1 cellular context compared by ENCODE assay signal in the genomic region with DNA sequence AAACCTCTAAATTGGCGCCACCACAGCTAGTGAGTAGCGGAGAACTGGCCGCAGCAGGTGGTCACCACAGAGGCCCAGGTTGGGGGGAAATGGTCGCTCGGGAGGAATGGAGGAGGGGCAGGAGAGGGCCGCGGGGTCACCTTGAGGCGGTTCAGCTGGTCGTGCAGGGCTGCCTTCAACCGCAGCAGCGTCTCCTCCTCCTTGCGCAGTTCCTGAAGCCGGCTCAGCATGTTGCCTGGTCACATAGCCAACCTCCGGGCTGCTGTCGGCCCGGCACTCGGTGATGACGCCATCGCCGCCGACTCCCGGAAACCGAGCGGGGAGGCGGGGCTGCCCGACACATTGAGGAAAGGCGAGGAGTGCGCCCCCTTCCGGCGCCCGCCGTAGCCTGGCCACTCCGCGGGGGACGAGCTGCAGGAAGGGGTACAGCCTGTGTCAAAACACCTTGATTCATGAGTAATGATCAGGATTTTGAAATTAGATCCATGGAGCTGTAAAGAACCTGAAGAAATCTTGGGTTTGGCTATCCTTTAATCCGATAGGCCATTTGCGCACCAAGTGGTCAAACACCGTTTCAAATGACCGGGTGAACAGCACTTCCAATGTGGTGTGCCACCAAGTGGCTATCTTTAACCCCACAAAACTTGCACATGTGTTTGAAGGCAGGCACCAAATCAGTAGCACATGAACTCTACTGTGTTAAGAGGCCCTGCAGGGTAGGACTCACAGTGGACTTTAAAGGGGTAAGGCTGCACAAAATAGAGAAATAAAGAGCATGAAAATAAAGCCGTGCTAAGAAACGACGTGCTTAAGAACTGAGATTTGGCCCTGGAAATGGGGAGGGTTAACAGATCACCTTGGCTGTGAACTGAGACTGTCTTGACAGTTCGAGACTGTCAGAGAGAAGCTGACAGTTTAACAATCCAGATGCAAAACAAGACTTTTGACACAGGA.
A peak's percentile ranks its signal among the peaks of the same experiment; 100 is the strongest.
TF ChIP-seq lines count a peak whose summit lies in the region.

A gene with protein sequence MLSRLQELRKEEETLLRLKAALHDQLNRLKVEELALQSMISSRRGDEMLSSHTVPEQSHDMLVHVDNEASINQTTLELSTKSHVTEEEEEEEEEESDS (minus strand): TSS at position 261 of the 954 bp plus-strand sequence. CDS start 31 bp downstream, at position 230.

TF ChIP-seq in GM23338, 12 proteins besides CTCF, POLR2A, EP300 and RAD21:
- TF ChIP-seq EZH2 (IDR thresholded peaks at IDR 0.05; ENCODE audit: low read depth, unreplicated experiment) (no peak), NANOG (IDR thresholded peaks at IDR 0.05; ENCODE audit: borderline replicate concordance) (no peak), ETS1 (IDR thresholded peaks at IDR 0.05) (peak; percentile 83), CREB1 (CRISPR knock-in tag; IDR thresholded peaks at IDR 0.05; ENCODE audit: low read depth) (peak; percentile 97), EZH2phosphoT487 (IDR thresholded peaks at IDR 0.05; ENCODE audit: unreplicated experiment) (no peak), ZNF114 (CRISPR knock-in tag; IDR thresholded peaks at IDR 0.05) (no peak), POLR2AphosphoS5 (IDR thresholded peaks at IDR 0.05; ENCODE audit: low read depth) (peak; percentile 93), ZNF331 (CRISPR knock-in tag; IDR thresholded peaks at IDR 0.05; ENCODE audit: low read depth) (no peak)
- TF ChIP-seq, protein P1, sequence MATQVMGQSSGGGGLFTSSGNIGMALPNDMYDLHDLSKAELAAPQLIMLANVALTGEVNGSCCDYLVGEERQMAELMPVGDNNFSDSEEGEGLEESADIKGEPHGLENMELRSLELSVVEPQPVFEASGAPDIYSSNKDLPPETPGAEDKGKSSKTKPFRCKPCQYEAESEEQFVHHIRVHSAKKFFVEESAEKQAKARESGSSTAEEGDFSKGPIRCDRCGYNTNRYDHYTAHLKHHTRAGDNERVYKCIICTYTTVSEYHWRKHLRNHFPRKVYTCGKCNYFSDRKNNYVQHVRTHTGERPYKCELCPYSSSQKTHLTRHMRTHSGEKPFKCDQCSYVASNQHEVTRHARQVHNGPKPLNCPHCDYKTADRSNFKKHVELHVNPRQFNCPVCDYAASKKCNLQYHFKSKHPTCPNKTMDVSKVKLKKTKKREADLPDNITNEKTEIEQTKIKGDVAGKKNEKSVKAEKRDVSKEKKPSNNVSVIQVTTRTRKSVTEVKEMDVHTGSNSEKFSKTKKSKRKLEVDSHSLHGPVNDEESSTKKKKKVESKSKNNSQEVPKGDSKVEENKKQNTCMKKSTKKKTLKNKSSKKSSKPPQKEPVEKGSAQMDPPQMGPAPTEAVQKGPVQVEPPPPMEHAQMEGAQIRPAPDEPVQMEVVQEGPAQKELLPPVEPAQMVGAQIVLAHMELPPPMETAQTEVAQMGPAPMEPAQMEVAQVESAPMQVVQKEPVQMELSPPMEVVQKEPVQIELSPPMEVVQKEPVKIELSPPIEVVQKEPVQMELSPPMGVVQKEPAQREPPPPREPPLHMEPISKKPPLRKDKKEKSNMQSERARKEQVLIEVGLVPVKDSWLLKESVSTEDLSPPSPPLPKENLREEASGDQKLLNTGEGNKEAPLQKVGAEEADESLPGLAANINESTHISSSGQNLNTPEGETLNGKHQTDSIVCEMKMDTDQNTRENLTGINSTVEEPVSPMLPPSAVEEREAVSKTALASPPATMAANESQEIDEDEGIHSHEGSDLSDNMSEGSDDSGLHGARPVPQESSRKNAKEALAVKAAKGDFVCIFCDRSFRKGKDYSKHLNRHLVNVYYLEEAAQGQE (IDR thresholded peaks at IDR 0.05; ENCODE audit: unreplicated experiment), result no peak
